ENCODE assay signal across 1 cellular context in the genomic region with DNA sequence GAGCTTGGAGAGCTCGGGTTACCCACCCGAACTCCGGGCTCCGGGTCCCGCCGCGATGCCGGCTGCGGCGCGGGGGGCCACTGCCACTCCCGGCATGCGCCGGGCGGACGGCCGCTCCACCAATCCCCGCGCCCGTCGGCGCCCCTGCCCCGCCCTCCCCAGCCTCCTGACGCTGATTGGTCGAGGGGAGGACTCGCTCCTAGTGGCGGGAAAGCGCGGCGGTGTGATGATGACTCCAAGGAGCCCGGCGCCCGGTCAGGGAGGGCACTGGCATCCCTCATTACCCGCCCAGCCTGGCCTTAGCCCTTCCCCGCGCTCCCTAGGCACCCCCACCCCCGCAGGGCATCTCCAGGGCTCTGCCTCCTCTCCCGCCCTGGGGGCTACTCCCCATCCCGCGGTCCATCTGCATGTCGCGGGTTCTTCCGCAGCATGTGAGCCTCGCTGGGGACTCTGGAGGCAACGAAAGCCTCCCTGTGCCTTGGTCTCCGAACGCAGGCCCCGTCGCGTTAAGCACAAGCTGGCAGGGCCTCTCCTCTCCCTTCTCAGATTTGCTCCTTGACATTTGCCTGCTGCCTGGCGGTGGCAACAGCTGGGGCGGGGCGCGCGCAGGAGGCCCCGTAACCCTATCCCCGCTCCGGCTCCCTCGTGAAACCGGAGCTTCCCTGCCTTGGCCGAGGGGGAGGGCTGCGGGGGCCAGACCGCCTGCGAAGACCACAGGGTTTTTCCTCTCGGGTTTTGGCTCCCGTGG.
TF ChIP-seq lines count a peak whose summit lies in the region.

No MANE protein-coding gene starts in this region.

TF ChIP-seq in IMR-90, 13 proteins besides CTCF, POLR2A, EP300 and RAD21:
- TF ChIP-seq BHLHE40 (IDR thresholded peaks at IDR 0.05; ENCODE audit: low read depth, low read length): no peak
- TF ChIP-seq CEBPB (IDR thresholded peaks at IDR 0.05; ENCODE audit: low read depth, low read length): no peak
- no peak for TF ChIP-seq NFE2L2 (IDR thresholded peaks at IDR 0.05; ENCODE audit: low read depth, low read length)
- no peak for TF ChIP-seq RFX5 (IDR thresholded peaks at IDR 0.05; ENCODE audit: low read depth, low read length)
- TF ChIP-seq, protein P1, sequence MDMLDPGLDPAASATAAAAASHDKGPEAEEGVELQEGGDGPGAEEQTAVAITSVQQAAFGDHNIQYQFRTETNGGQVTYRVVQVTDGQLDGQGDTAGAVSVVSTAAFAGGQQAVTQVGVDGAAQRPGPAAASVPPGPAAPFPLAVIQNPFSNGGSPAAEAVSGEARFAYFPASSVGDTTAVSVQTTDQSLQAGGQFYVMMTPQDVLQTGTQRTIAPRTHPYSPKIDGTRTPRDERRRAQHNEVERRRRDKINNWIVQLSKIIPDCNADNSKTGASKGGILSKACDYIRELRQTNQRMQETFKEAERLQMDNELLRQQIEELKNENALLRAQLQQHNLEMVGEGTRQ (IDR thresholded peaks at IDR 0.05; ENCODE audit: low read depth, low read length): 0 out of 2 replicates have a peak, but pooled peaks have one; percentile 9
- peak; percentile 53; the same call in 1 of the 2 replicates for TF ChIP-seq MAZ (IDR thresholded peaks at IDR 0.05; ENCODE audit: borderline replicate concordance, low read depth, low read length)
